Comparison of ENCODE assay signal across 10 cellular contexts in genomic region chr5:76737131-76737556, GRCh38. TPM values are rescaled to one million over a fixed set of nuclear protein-coding genes. Genes with fewer than 3 reads are reported as not detected.
DNase-seq lines count a peak whose midpoint lies in the region; ATAC-seq, FAIRE-seq and TF ChIP-seq lines count a peak whose summit lies in the region.
"Had no signal": no experiment of that assay in that cellular context is flagged by ENCODE, and none has a peak within 500 bp of the region (broad histone marks: within the 10 kb centered on the region; RNA-seq: fewer than 3 reads in every experiment).

No MANE protein-coding gene starts in this region.

- H3K4me3 ChIP-seq in effector memory CD4-positive, alpha-beta T cell (ENCODE audit: insufficient read depth, low read depth, low read length, poor library complexity, severe bottlenecking) = no peak overlapping the region
- H3K4me3 ChIP-seq: lung had no signal

- FAIRE-seq in GM18507 (lab: Jason Lieb, UNC) = peak; percentile 92

- H3K36me3 Mint-ChIP-seq in natural killer cell = peaks cover 12% of the 10 kb centered on the region

- H3K36me3 ChIP-seq in effector memory CD4-positive, alpha-beta T cell (ENCODE audit: control insufficient read depth, insufficient read depth, low read length) = no peaks in the 10 kb centered on the region

- no peak for DNase-seq in GM18507 (ENCODE audit: extremely low spot score, insufficient read length, low read depth)
- DNase-seq in natural killer cell = no peak
- no peak for DNase-seq in AG08396 (ENCODE audit: low spot score)
- DNase-seq in effector memory CD4-positive, alpha-beta T cell = no peak
- DNase-seq: NCI-H1048; NK-92 treated with Interleukin-12 subunit alpha and Interleukin-12 subunit beta, amount 100 ng/mL, for 24 hours had no signal

- ATAC-seq in GM21423 (IDR thresholded peaks at IDR 0.05; ENCODE audit: unreplicated experiment) (peak; percentile 30), SK-N-SH treated with all-trans-retinoic acid at 6 μM for 48 hours (peak; percentile 1), natural killer cell (peak in 2 of 3 donors; percentile 13 to 27), GM18873 (IDR thresholded peaks at IDR 0.05; ENCODE audit: low FRiP score, unreplicated experiment) (no peak)

- H3K4me1 ChIP-seq in effector memory CD4-positive, alpha-beta T cell (ENCODE audit: control insufficient read depth, insufficient read depth, low read length, poor library complexity, severe bottlenecking) = peaks cover 7% of the 10 kb centered on the region

- H3K27ac ChIP-seq in effector memory CD4-positive, alpha-beta T cell (ENCODE audit: insufficient read depth, low read length, poor library complexity, severe bottlenecking) = no peak overlapping the region

- peak overlapping the region; percentile 71 for H3K4me3 Mint-ChIP-seq in natural killer cell

- peak overlapping the region; percentile 95 to 97 for H3K27ac Mint-ChIP-seq in natural killer cell

- no peaks in the 10 kb centered on the region for H3K9me3 ChIP-seq in effector memory CD4-positive, alpha-beta T cell (ENCODE audit: control insufficient read depth, low read length)

- no peaks in the 10 kb centered on the region for H3K27me3 ChIP-seq in effector memory CD4-positive, alpha-beta T cell (replicated peaks; ENCODE audit: control insufficient read depth, insufficient read depth, low read length, poor library complexity, severe bottlenecking)

- no peak for TF ChIP-seq CTCF in natural killer cell (IDR thresholded peaks at IDR 0.05)

- no peaks in the 10 kb centered on the region for H3K27me3 Mint-ChIP-seq in natural killer cell (ENCODE audit: low read depth in 2 of 2)

- H3K4me1 Mint-ChIP-seq in natural killer cell = peaks cover 70% of the 10 kb centered on the region in 2 donors

- H3K9me3 Mint-ChIP-seq in natural killer cell = no peaks in the 10 kb centered on the region

- intact Hi-C loops in natural killer cell (cut with micrococcal nuclease) = loop anchor here (1.0 to 10.0 kb wide), 2 partner anchors 21 to 1402 kb away; partner anchors contain the start of genes F2R and HMGCR

TF ChIP-seq in SK-N-SH treated with all-trans-retinoic acid at 6 μM for 48 hours, 23 proteins besides CTCF, POLR2A, EP300 and RAD21:
- no peak for TF ChIP-seq ZFP3 (CRISPR knock-in tag; IDR thresholded peaks at IDR 0.05)
TF ChIP-seq in SK-N-SH treated with all-trans-retinoic acid at 6 μM for 48 hours: peak in this region for 0.

RNA-seq across cellular contexts. Expression of gene F2R, which starts 21.2 kb away (rescaled TPM):
- total RNA-seq in natural killer cell = 10 to 100 TPM; 43.2 to 53.9 (median 50.1) TPM
